14 cellular contexts compared by ENCODE assay signal in the genomic region with DNA sequence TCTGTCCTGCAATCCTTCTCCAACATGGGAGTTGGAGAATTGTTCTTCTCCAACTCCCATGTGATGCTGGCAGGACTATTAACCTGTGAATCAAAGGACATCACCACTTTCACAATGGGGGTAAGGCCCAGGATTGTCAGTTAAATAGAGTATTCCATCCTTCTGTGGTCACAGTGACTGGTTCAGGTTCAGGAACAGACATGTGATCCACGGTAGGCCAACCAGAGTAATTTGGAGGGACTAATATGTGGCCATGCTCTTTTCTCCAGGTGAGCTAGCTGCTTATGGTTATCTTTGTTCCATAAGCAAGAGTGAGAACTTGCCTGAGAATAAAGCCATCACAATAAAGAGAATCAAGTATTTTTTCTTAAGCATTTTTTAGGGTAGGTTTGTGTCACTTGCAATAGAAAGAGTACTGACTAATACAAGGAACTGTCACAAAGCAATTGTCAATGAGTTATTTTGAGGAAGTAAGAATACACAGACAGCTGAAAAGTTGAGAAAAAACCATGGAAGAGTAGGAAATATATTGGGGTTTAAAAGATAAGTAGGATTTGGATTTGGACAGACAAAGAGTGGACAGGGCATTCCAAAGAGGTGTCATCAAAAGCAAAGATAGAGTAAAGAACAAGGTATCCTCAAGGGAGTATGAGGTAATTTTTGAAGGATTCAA.
"Had no signal": no experiment of that assay in that cellular context is flagged by ENCODE, and none has a peak within 500 bp of the region (broad histone marks: within the 10 kb centered on the region; RNA-seq: fewer than 3 reads in every experiment).

No MANE protein-coding gene starts in this region.

- DNase-seq: activated B cell treated with CpG ODN at 0.5 μM for 24 hours; activated CD4-positive, alpha-beta memory T cell treated with anti-CD3 and anti-CD28 coated beads, Interleukin-2, amount 10 ng/mL, durations not matched to agents 7 days and 5 days; activated CD4-positive, alpha-beta T cell treated with anti-CD3 and anti-CD28 coated beads for 4 hours; activated CD8-positive, alpha-beta memory T cell treated with anti-CD3 and anti-CD28 coated beads, Interleukin-2, amount 10 ng/mL, durations not matched to agents 7 days and 5 days; activated naive CD4-positive, alpha-beta T cell treated with anti-CD3 and anti-CD28 coated beads for 36 hours; activated T-cell treated with anti-CD3 and anti-CD28 coated beads, Interleukin-2, amount 50 U/mL, for 1 hour; body of pancreas; effector memory CD8-positive, alpha-beta T cell; esophagus squamous epithelium; left ventricle myocardium superior; naive B cell; trophoblast cell had no signal

- H3K27ac ChIP-seq: body of pancreas, esophagus squamous epithelium, suprapubic skin, vagina had no signal

- H3K9me3 ChIP-seq: body of pancreas, esophagus squamous epithelium, suprapubic skin, vagina had no signal

- H3K4me1 ChIP-seq: body of pancreas, esophagus squamous epithelium, suprapubic skin, vagina had no signal

- H3K4me3 ChIP-seq: body of pancreas, esophagus squamous epithelium, suprapubic skin, vagina had no signal

- ATAC-seq: activated CD8-positive, alpha-beta memory T cell treated with anti-CD3 and anti-CD28 coated beads, Interleukin-2, amount 10 ng/mL, durations not matched to agents 7 days and 5 days; body of pancreas; effector memory CD8-positive, alpha-beta T cell; left ventricle myocardium superior had no signal

- H3K36me3 ChIP-seq: esophagus squamous epithelium, suprapubic skin, vagina had no signal

- H3K27me3 ChIP-seq: body of pancreas, esophagus squamous epithelium, suprapubic skin, vagina had no signal
